ENCODE assay signal across 7 cellular contexts in genomic region chr10:92692085-92692671, GRCh38. TPM values are rescaled to one million over a fixed set of nuclear protein-coding genes. Genes with fewer than 3 reads are reported as not detected.
A peak's percentile ranks its signal among the peaks of the same experiment; 100 is the strongest.
DNase-seq lines count a peak whose midpoint lies in the region; ATAC-seq and TF ChIP-seq lines count a peak whose summit lies in the region.

No MANE protein-coding gene starts in this region.

- peak overlapping the region; percentile 8; the same call in 1 of the 2 replicates for H3K14ac ChIP-seq in IMR-90 (replicated peaks; ENCODE audit: low read depth, low read length)

- H2AK9ac ChIP-seq in IMR-90 (replicated peaks; ENCODE audit: low read depth, low read length, poor library complexity), result peak overlapping the region; percentile 48

- peak overlapping the region in 1 of 2 experiments; percentile 72; a peak in 1 of 4 replicates for H4K8ac ChIP-seq in IMR-90 (ENCODE audit: low read depth in 2 of 2, low read length in 2 of 2)

- ATAC-seq in IMR-90 (ENCODE audit: low read depth) (no peak), lower lobe of right lung (no peak), HG03045 (IDR thresholded peaks at IDR 0.05; ENCODE audit: unreplicated experiment) (no peak)

- H2BK5ac ChIP-seq in IMR-90 (ENCODE audit: low read depth, low read length, poor library complexity, severe bottlenecking), result no peak overlapping the region

- no peak overlapping the region for H2BK15ac ChIP-seq in IMR-90 (ENCODE audit: low read depth, low read length)

- DNase-seq in IMR-90, result no peak
- peak; percentile 11 for DNase-seq in astrocyte of the hippocampus (ENCODE audit: low read depth, low spot score)
- DNase-seq in lower lobe of right lung, result no peak
- no peak for DNase-seq in SHP77 (lab: John Stamatoyannopoulos, UW)
- no peak for DNase-seq in activated CD8-positive, alpha-beta memory T cell treated with anti-CD3 and anti-CD28 coated beads for 24 hours

- POLR2A ChIA-PET in IMR-90 (lab: Charles Lee; ENCODE audit: unreplicated experiment), result no interaction called here

- no peaks in the 10 kb centered on the region for H3K9me3 ChIP-seq in IMR-90 (ENCODE audit: control insufficient read depth, insufficient read depth, low read length)
- H3K9me3 ChIP-seq in lower lobe of right lung, result no peaks in the 10 kb centered on the region

- dilution Hi-C loops in IMR-90 (cut with HindIII; ENCODE audit: low sequenced_read_pairs, unreplicated experiment), result no loop called here

- H4K91ac ChIP-seq in IMR-90 (ENCODE audit: insufficient read depth, low read depth, low read length), result no peak overlapping the region

- peak overlapping the region; percentile 72 for H3K23ac ChIP-seq in IMR-90 (ENCODE audit: low read depth, low read length)

- peak overlapping the region; percentile 10; the same call in 1 of the 2 replicates for H3K4me3 ChIP-seq in IMR-90 (ENCODE audit: insufficient read depth, low read depth, low read length)
- H3K4me3 ChIP-seq in lower lobe of right lung, result peak overlapping the region; percentile 73

- in situ Hi-C loops in IMR-90 (cut with MboI; ENCODE audit: low sequenced_read_pairs), result no loop called here

- no peak overlapping the region for H3K56ac ChIP-seq in IMR-90 (ENCODE audit: extremely low read depth, insufficient read depth, low read length)

- TF ChIP-seq RAD21 in IMR-90 (IDR thresholded peaks at IDR 0.05; ENCODE audit: low read length), result no peak

- H2AK5ac ChIP-seq in IMR-90 (ENCODE audit: low read depth, low read length), result peak overlapping the region; percentile 41

- BruUV-seq in IMR-90 (replicated peaks; lab: Mats Ljungman, UMichigan), result no TSS peak

- peak overlapping the region; percentile 24 for H2AFZ ChIP-seq in IMR-90 (replicated peaks; ENCODE audit: low read length, poor library complexity)

- H3K27me3 ChIP-seq in IMR-90 (ENCODE audit: control insufficient read depth, insufficient read depth, low read length) (no peaks in the 10 kb centered on the region), lower lobe of right lung (ENCODE audit: low read depth) (peaks cover 17% of the 10 kb centered on the region)

- TF ChIP-seq CTCF in IMR-90 (conservative IDR thresholded peaks at IDR 0.05; ENCODE audit: low read depth, low read length), result no peak
- TF ChIP-seq CTCF in lower lobe of right lung (IDR thresholded peaks at IDR 0.05), result no peak

- TF ChIP-seq POLR2A in IMR-90 (IDR thresholded peaks at IDR 0.05; ENCODE audit: low read depth, low read length), result no peak

- H3K36me3 ChIP-seq in IMR-90 (ENCODE audit: control insufficient read depth, insufficient read depth, low read length) (peaks cover 9% of the 10 kb centered on the region), lower lobe of right lung (peaks cover 24% of the 10 kb centered on the region)

- H2BK20ac ChIP-seq in IMR-90 (ENCODE audit: low read depth, low read length), result no peak overlapping the region

- H3K9me1 ChIP-seq in IMR-90 (ENCODE audit: insufficient read depth, low read length), result peaks cover 8% of the 10 kb centered on the region; the same call in 1 of the 2 replicates

- H3K4me2 ChIP-seq in IMR-90 (ENCODE audit: low read depth, low read length), result peak overlapping the region; percentile 75

- H3K9ac ChIP-seq in IMR-90 (ENCODE audit: low read depth, low read length), result peak overlapping the region; percentile 16

- 0 out of 2 replicates have a peak, but pooled peaks cover 3% of the 10 kb centered on the region for H4K20me1 ChIP-seq in IMR-90 (ENCODE audit: insufficient read depth, low read length)

- H3K4ac ChIP-seq in IMR-90 (ENCODE audit: low read depth, low read length), result peak overlapping the region; percentile 7; the same call in 1 of the 2 replicates

- CTCF ChIA-PET in IMR-90 (lab: Yijun Ruan, JAX), result no interaction called here

- peaks cover 23% of the 10 kb centered on the region for H3K4me1 ChIP-seq in IMR-90 (ENCODE audit: control insufficient read depth, insufficient read depth, low read length)
- H3K4me1 ChIP-seq in lower lobe of right lung, result peaks cover 31% of the 10 kb centered on the region

- H3K27ac ChIP-seq in IMR-90 (ENCODE audit: insufficient read depth, low read length) (peak overlapping the region; percentile 3; the same call in 1 of the 2 replicates), lower lobe of right lung (peak overlapping the region; percentile 90), temporal lobe (ENCODE audit: low read depth, low read length) (peak overlapping the region; percentile 7)

- no peak overlapping the region for H3K18ac ChIP-seq in IMR-90 (ENCODE audit: low read depth, low read length)

- H4K5ac ChIP-seq in IMR-90 (ENCODE audit: low read depth, low read length), result no peak overlapping the region; the same call in 1 of the 2 replicates

- 60% methylated on average over 10 of the region's 34 CpGs; no CpG with 5 or more reads in 1 of the 2 experiments for WGBS in IMR-90 (ENCODE audit: extremely low coverage in 2 of 2, insufficient read length in 1 of 2), 2 experiments

- no peak overlapping the region for H2BK120ac ChIP-seq in IMR-90 (ENCODE audit: low read depth, low read length)

- peaks cover 16 to 53% of the 10 kb centered on the region in 2 experiments; a peak in 3 of 4 replicates for H3K79me1 ChIP-seq in IMR-90 (ENCODE audit: low read depth in 1 of 2, low read length in 2 of 2)

- intact Hi-C loops in IMR-90 (cut with micrococcal nuclease) (loop anchor here (5.0 kb wide), 1 partner anchor 130 kb away; no protein-coding TSS in a partner anchor), lower lobe of right lung (cut with DNase I) (no loop called here)

TF ChIP-seq in IMR-90, 13 proteins besides CTCF, POLR2A, EP300 and RAD21:
- TF ChIP-seq ELK1 (IDR thresholded peaks at IDR 0.05; ENCODE audit: borderline replicate concordance, low read depth, low read length) (no peak), MAFK (IDR thresholded peaks at IDR 0.05; ENCODE audit: low read depth, low read length) (no peak), RCOR1 (IDR thresholded peaks at IDR 0.05; ENCODE audit: insufficient replicate concordance, low read length) (no peak), FOS (IDR thresholded peaks at IDR 0.05; ENCODE audit: low read depth, low read length) (no peak), MAZ (IDR thresholded peaks at IDR 0.05; ENCODE audit: borderline replicate concordance, low read depth, low read length) (no peak), NFE2L2 (IDR thresholded peaks at IDR 0.05; ENCODE audit: low read depth, low read length) (no peak), RFX5 (IDR thresholded peaks at IDR 0.05; ENCODE audit: low read depth, low read length) (no peak), SMC3 (IDR thresholded peaks at IDR 0.05; ENCODE audit: low read depth, low read length) (no peak), USF2 (IDR thresholded peaks at IDR 0.05; ENCODE audit: low read depth, low read length) (no peak), MXI1 (IDR thresholded peaks at IDR 0.05; ENCODE audit: borderline replicate concordance, low read depth, low read length) (no peak), CEBPB (IDR thresholded peaks at IDR 0.05; ENCODE audit: low read depth, low read length) (no peak), BHLHE40 (IDR thresholded peaks at IDR 0.05; ENCODE audit: low read depth, low read length) (no peak), CHD1 (IDR thresholded peaks at IDR 0.05; ENCODE audit: low read depth, low read length) (no peak)

RNA-seq across cellular contexts. Expression of gene HHEX, which starts 2.4 kb away (rescaled TPM):
- 2.3 and 4.4 TPM in 2 replicates for total RNA-seq in IMR-90 (2012; rRNA removed)
- polyA plus RNA-seq in IMR-90 (2012; rRNA removed), result 6.2 and 7.7 TPM in 2 replicates
- polyA plus RNA-seq in IMR-90 (2012; cell fraction: cytosol; rRNA removed), result 4.1 and 7.1 TPM in 2 replicates
- polyA plus RNA-seq in IMR-90 (2012; cell fraction: nucleus; rRNA removed; ENCODE audit: low replicate concordance), result 10.6 and 10.9 TPM in 2 replicates
- 19.5 TPM for total RNA-seq in lower lobe of right lung
- 2.0 TPM for total RNA-seq in temporal lobe

Comparison
In these comparisons a context has a peak if more than half of its experiments do, and no peak if none do; other contexts are left out.
1. H3K27ac ChIP-seq: peak in every context shown above with its lines; median percentile 90 in lower lobe of right lung; 7 in temporal lobe; 3 in IMR-90.